In genomic region chr9:107288701-107289100, GRCh38 we compare ENCODE assay signal across 2 cellular contexts.
TF ChIP-seq lines count a peak whose summit lies in the region.

No MANE protein-coding gene starts in this region.

TF ChIP-seq in GM23338, 12 proteins besides CTCF, POLR2A, EP300 and RAD21 (continued from another document):
- TF ChIP-seq ZNF462 (CRISPR knock-in tag; IDR thresholded peaks at IDR 0.05): no peak
- no peak for TF ChIP-seq REST (IDR thresholded peaks at IDR 0.05; ENCODE audit: unreplicated experiment)
- no peak for TF ChIP-seq JUNB (IDR thresholded peaks at IDR 0.05; ENCODE audit: unreplicated experiment)
- no peak for TF ChIP-seq EZH2phosphoT487 (IDR thresholded peaks at IDR 0.05; ENCODE audit: unreplicated experiment)
- TF ChIP-seq EZH2 (IDR thresholded peaks at IDR 0.05; ENCODE audit: low read depth, unreplicated experiment): no peak
- no peak for TF ChIP-seq ZNF114 (CRISPR knock-in tag; IDR thresholded peaks at IDR 0.05)
- TF ChIP-seq POLR2AphosphoS5 (IDR thresholded peaks at IDR 0.05; ENCODE audit: low read depth): no peak

TF ChIP-seq in WTC11, 78 proteins besides CTCF, POLR2A, EP300 and RAD21 (continued from another document):
- TF ChIP-seq, protein P1, sequence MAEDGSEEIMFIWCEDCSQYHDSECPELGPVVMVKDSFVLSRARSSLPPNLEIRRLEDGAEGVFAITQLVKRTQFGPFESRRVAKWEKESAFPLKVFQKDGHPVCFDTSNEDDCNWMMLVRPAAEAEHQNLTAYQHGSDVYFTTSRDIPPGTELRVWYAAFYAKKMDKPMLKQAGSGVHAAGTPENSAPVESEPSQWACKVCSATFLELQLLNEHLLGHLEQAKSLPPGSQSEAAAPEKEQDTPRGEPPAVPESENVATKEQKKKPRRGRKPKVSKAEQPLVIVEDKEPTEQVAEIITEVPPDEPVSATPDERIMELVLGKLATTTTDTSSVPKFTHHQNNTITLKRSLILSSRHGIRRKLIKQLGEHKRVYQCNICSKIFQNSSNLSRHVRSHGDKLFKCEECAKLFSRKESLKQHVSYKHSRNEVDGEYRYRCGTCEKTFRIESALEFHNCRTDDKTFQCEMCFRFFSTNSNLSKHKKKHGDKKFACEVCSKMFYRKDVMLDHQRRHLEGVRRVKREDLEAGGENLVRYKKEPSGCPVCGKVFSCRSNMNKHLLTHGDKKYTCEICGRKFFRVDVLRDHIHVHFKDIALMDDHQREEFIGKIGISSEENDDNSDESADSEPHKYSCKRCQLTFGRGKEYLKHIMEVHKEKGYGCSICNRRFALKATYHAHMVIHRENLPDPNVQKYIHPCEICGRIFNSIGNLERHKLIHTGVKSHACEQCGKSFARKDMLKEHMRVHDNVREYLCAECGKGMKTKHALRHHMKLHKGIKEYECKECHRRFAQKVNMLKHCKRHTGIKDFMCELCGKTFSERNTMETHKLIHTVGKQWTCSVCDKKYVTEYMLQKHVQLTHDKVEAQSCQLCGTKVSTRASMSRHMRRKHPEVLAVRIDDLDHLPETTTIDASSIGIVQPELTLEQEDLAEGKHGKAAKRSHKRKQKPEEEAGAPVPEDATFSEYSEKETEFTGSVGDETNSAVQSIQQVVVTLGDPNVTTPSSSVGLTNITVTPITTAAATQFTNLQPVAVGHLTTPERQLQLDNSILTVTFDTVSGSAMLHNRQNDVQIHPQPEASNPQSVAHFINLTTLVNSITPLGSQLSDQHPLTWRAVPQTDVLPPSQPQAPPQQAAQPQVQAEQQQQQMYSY (CRISPR knock-in tag; IDR thresholded peaks at IDR 0.05): no peak
- no peak for TF ChIP-seq NFYB (CRISPR knock-in tag; conservative IDR thresholded peaks at IDR 0.05; ENCODE audit: low read depth)
- no peak for TF ChIP-seq ZNF121 (CRISPR knock-in tag; IDR thresholded peaks at IDR 0.05)
- TF ChIP-seq IRF2 (CRISPR knock-in tag; IDR thresholded peaks at IDR 0.05; ENCODE audit: borderline replicate concordance, low read depth): no peak
- TF ChIP-seq ATF1 (CRISPR knock-in tag; IDR thresholded peaks at IDR 0.05): no peak
- TF ChIP-seq, protein P2, sequence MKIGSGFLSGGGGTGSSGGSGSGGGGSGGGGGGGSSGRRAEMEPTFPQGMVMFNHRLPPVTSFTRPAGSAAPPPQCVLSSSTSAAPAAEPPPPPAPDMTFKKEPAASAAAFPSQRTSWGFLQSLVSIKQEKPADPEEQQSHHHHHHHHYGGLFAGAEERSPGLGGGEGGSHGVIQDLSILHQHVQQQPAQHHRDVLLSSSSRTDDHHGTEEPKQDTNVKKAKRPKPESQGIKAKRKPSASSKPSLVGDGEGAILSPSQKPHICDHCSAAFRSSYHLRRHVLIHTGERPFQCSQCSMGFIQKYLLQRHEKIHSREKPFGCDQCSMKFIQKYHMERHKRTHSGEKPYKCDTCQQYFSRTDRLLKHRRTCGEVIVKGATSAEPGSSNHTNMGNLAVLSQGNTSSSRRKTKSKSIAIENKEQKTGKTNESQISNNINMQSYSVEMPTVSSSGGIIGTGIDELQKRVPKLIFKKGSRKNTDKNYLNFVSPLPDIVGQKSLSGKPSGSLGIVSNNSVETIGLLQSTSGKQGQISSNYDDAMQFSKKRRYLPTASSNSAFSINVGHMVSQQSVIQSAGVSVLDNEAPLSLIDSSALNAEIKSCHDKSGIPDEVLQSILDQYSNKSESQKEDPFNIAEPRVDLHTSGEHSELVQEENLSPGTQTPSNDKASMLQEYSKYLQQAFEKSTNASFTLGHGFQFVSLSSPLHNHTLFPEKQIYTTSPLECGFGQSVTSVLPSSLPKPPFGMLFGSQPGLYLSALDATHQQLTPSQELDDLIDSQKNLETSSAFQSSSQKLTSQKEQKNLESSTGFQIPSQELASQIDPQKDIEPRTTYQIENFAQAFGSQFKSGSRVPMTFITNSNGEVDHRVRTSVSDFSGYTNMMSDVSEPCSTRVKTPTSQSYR (CRISPR knock-in tag; IDR thresholded peaks at IDR 0.05): no peak
- TF ChIP-seq, protein P3, sequence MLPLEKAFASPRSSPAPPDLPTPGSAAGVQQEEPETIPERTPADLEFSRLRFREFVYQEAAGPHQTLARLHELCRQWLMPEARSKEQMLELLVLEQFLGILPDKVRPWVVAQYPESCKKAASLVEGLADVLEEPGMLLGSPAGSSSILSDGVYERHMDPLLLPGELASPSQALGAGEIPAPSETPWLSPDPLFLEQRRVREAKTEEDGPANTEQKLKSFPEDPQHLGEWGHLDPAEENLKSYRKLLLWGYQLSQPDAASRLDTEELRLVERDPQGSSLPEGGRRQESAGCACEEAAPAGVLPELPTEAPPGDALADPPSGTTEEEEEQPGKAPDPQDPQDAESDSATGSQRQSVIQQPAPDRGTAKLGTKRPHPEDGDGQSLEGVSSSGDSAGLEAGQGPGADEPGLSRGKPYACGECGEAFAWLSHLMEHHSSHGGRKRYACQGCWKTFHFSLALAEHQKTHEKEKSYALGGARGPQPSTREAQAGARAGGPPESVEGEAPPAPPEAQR (CRISPR knock-in tag; IDR thresholded peaks at IDR 0.05): no peak
- no peak for TF ChIP-seq ZNF423 (CRISPR knock-in tag; IDR thresholded peaks at IDR 0.05)
- TF ChIP-seq ZNF263 (CRISPR knock-in tag; IDR thresholded peaks at IDR 0.05; ENCODE audit: low read depth): no peak
- TF ChIP-seq IRF1 (CRISPR knock-in tag; IDR thresholded peaks at IDR 0.05): no peak
- TF ChIP-seq TEAD4 (CRISPR knock-in tag; IDR thresholded peaks at IDR 0.05): no peak
- no peak for TF ChIP-seq CREB1 (CRISPR knock-in tag; IDR thresholded peaks at IDR 0.05)
